ENCODE assay signal across 1 cellular context in genomic region chr11:8366316-8366715, GRCh38.
TF ChIP-seq lines count a peak whose summit lies in the region.

No MANE protein-coding gene starts in this region.

TF ChIP-seq in HepG2, 621 proteins besides CTCF, POLR2A, EP300 and RAD21 (continued from another document):
- no peak for TF ChIP-seq SNAPC5 (CRISPR knock-in tag; IDR thresholded peaks at IDR 0.05; ENCODE audit: borderline replicate concordance)
- TF ChIP-seq MYC (CRISPR knock-in tag; IDR thresholded peaks at IDR 0.05; ENCODE audit: borderline replicate concordance), result no peak
- TF ChIP-seq ZNF101 (CRISPR knock-in tag; IDR thresholded peaks at IDR 0.05; ENCODE audit: borderline replicate concordance, low read depth), result no peak
- no peak for TF ChIP-seq MTA1 (CRISPR knock-in tag; IDR thresholded peaks at IDR 0.05; ENCODE audit: borderline replicate concordance)
